20 cellular contexts compared by ENCODE assay signal in the genomic region with DNA sequence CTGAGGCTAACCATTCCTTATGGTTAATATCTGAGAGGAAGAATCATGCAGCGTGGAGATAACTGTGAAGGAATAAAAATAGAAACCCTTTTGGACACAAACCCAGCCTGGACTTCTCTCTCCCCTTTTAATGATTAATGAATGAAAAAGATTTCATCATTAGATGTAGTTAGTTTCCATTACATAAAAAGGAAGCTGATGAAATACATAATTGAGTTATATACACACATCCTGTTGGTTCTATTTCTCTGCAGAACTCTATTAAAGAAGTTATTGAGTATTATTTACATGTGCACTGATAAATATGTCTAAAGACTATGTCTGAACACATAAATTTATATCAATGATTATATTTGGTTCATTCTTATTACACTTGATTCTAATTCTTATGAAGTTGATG.
DNase-seq lines count a peak whose midpoint lies in the region; ATAC-seq, FAIRE-seq and TF ChIP-seq lines count a peak whose summit lies in the region.
"Had no signal": no experiment of that assay in that cellular context is flagged by ENCODE, and none has a peak within 500 bp of the region (broad histone marks: within the 10 kb centered on the region; RNA-seq: fewer than 3 reads in every experiment).

No MANE protein-coding gene starts in this region.

- no peaks in the 10 kb centered on the region for H3K36me3 ChIP-seq in liver (ENCODE audit: control insufficient read depth in 4 of 4, insufficient read depth in 3 of 4, low read depth in 1 of 4, low read length in 3 of 4)
- no peaks in the 10 kb centered on the region for H3K36me3 ChIP-seq in HepG2 (replicated peaks in 1 of 2; ENCODE audit: control insufficient read depth in 1 of 2, insufficient read depth in 2 of 2, low read length in 2 of 2)
- H3K36me3 ChIP-seq: BLaER1 treated with 17β-estradiol and CSF1 and Interleukin-3, amounts not matched to agents 10 nM and 100 nM had no signal

- no peak overlapping the region for H3K4me2 ChIP-seq in HepG2 (ENCODE audit: low read depth, low read length)
- H3K4me2 ChIP-seq: A549; BLaER1 treated with 17β-estradiol and CSF1 and Interleukin-3, amounts not matched to agents 10 nM and 100 nM had no signal

- POLR2A ChIA-PET in HepG2 (lab: Yijun Ruan, JAX), result no interaction called here

- ATAC-seq in HepG2, result no peak
- peak; percentile 48 for ATAC-seq in left lobe of liver
- ATAC-seq in GM21825 (IDR thresholded peaks at IDR 0.05; ENCODE audit: unreplicated experiment), result no peak
- ATAC-seq in left cardiac atrium, result no peak
- ATAC-seq: A549; CD8-positive, alpha-beta T cell had no signal

- TF ChIP-seq POLR2A in HepG2 (IDR thresholded peaks at IDR 0.05; ENCODE audit: insufficient read depth in 1 of 2, low read depth in 2 of 2, low read length in 2 of 2), result no peak

- CTCF ChIA-PET in HepG2 (lab: Yijun Ruan, JAX; ENCODE audit: low intra/inter-chr PET ratio, low total read pairs), result no interaction called here

- no peak overlapping the region for H2AFZ ChIP-seq in HepG2 (ENCODE audit: low read length)

- TF ChIP-seq RAD21 in liver (IDR thresholded peaks at IDR 0.05) (no peak), HepG2 (CRISPR knock-in tag; IDR thresholded peaks at IDR 0.05) (no peak)

- no peaks in the 10 kb centered on the region for H4K20me1 ChIP-seq in HepG2 (ENCODE audit: insufficient read depth, low read length)
- H4K20me1 ChIP-seq: BLaER1 treated with 17β-estradiol and CSF1 and Interleukin-3, amounts not matched to agents 10 nM and 100 nM had no signal

- TF ChIP-seq CTCF in liver (IDR thresholded peaks at IDR 0.05; ENCODE audit: low read depth, low read length, missing input control) (no peak), HepG2 (CRISPR knock-in tag; IDR thresholded peaks at IDR 0.05) (no peak)

- no peak for FAIRE-seq in HepG2 (lab: Jason Lieb, UNC)
- FAIRE-seq: A549, G401.6, GM12891 had no signal

- no peak overlapping the region for H3K27ac ChIP-seq in liver (ENCODE audit: low read depth in 1 of 2, low read length in 2 of 2)
- no peak overlapping the region for H3K27ac ChIP-seq in HepG2 (ENCODE audit: extremely low read length, insufficient read depth, low read length)
- H3K27ac ChIP-seq: 22Rv1; A549; BLaER1 treated with 17β-estradiol and CSF1 and Interleukin-3, amounts not matched to agents 10 nM and 100 nM; C4-2B had no signal

- H3K9me3 ChIP-seq in liver (ENCODE audit: control insufficient read depth in 4 of 4, low read length in 3 of 4) (no peaks in the 10 kb centered on the region), HepG2 (ENCODE audit: low read length) (no peaks in the 10 kb centered on the region)
- H3K9me3 ChIP-seq: A549; BLaER1 treated with 17β-estradiol and CSF1 and Interleukin-3, amounts not matched to agents 10 nM and 100 nM; Caco-2 had no signal

- no peak overlapping the region for H3K9ac ChIP-seq in liver (ENCODE audit: low read depth in 1 of 2, low read length in 2 of 2)
- H3K9ac ChIP-seq in HepG2 (ENCODE audit: insufficient read depth, low read depth, low read length), result no peak overlapping the region
- H3K9ac ChIP-seq: BLaER1 treated with 17β-estradiol and CSF1 and Interleukin-3, amounts not matched to agents 10 nM and 100 nM had no signal

- peaks cover 0 to 3% (median under 1%) of the 10 kb centered on the region in 4 donors for H3K4me1 ChIP-seq in liver (ENCODE audit: control insufficient read depth in 4 of 4, insufficient read depth in 4 of 4, low read length in 3 of 4)
- no peaks in the 10 kb centered on the region for H3K4me1 ChIP-seq in HepG2 (ENCODE audit: insufficient read depth, low read length)
- H3K4me1 ChIP-seq: A549, Caco-2 had no signal

- TF ChIP-seq EP300 in HepG2 (IDR thresholded peaks at IDR 0.05; ENCODE audit: low read depth in 2 of 2, low read length in 2 of 2) (no peak), HepG2 (CRISPR knock-in tag; IDR thresholded peaks at IDR 0.05; ENCODE audit: borderline replicate concordance) (no peak)

- 22% methylated on average over 1 of the region's 1 CpG for WGBS in liver
- 4% methylated on average over 1 of the region's 1 CpG for WGBS in HepG2 (ENCODE audit: low lambda C conversion rate)

- H3K27me3 ChIP-seq in liver (ENCODE audit: control insufficient read depth in 4 of 4, insufficient read depth in 4 of 4, low read length in 3 of 4) (no peaks in the 10 kb centered on the region), HepG2 (ENCODE audit: control insufficient read depth in 1 of 2, insufficient read depth in 2 of 2, low read length in 2 of 2) (no peaks in the 10 kb centered on the region)
- H3K27me3 ChIP-seq: BLaER1 treated with 17β-estradiol and CSF1 and Interleukin-3, amounts not matched to agents 10 nM and 100 nM had no signal

- no TSS peak for BruUV-seq in HepG2 (replicated peaks; lab: Mats Ljungman, UMichigan)

- peak; percentile 33 for DNase-seq in NOMO-1 treated with DMSO at 0.1 percent for 48 hours (lab: John Stamatoyannopoulos, UW; ENCODE audit: unreplicated experiment)
- no peak for DNase-seq in NOMO-1 treated with dmso at 0.1 percent for 144 hours (lab: John Stamatoyannopoulos, UW; ENCODE audit: unreplicated experiment)
- DNase-seq in HepG2 (ENCODE audit: low spot score), result no peak
- DNase-seq in left lobe of liver (ENCODE audit: low spot score), result no peak
- no peak for DNase-seq in left cardiac atrium
- DNase-seq: AML-193; Caco-2; Calu3; CD4-positive, alpha-beta T cell; CD8-positive, alpha-beta T cell; DMS79 treated with DMSO at 0.1 percent for 48 hours; GF-D8 had no signal

- intact Hi-C loops in HepG2 (cut with micrococcal nuclease; ENCODE audit: unreplicated experiment), result no loop called here
- intact Hi-C loops in left cardiac atrium (cut with DNase I), result no loop called here

- no peaks in the 10 kb centered on the region for H3K79me2 ChIP-seq in HepG2 (ENCODE audit: insufficient read depth, low read length)

- no peak overlapping the region for H3K4me3 ChIP-seq in liver (ENCODE audit: low read depth in 1 of 3, low read length in 3 of 3)
- no peak overlapping the region for H3K4me3 ChIP-seq in HepG2 (replicated peaks in 1 of 3; ENCODE audit: insufficient read depth in 1 of 3, low read depth in 2 of 3, low read length in 3 of 3)
- H3K4me3 ChIP-seq: A549; BLaER1 treated with 17β-estradiol and CSF1 and Interleukin-3, amounts not matched to agents 10 nM and 100 nM had no signal

- in situ Hi-C loops in HepG2 (cut with HindIII; ENCODE audit: extremely low pct_ligation_motif_present, low pct_unique_long_range_greater_than_20kb), result no loop called here

TF ChIP-seq in liver, 16 proteins besides CTCF, POLR2A, EP300 and RAD21:
- TF ChIP-seq FOXA1 (IDR thresholded peaks at IDR 0.05) (no peak), EGR1 (IDR thresholded peaks at IDR 0.05; ENCODE audit: low read depth in 2 of 2) (peak in 1 of 2 donors; percentile 37), YY1 (IDR thresholded peaks at IDR 0.05) (no peak), SP1 (IDR thresholded peaks at IDR 0.05) (peak; percentile 19), GABPA (IDR thresholded peaks at IDR 0.05 in 1 of 2, conservative IDR thresholded peaks at IDR 0.05 in 1 of 2) (peak; percentile 74 to 79), MAX (IDR thresholded peaks at IDR 0.05) (no peak)
- TF ChIP-seq, protein P1, sequence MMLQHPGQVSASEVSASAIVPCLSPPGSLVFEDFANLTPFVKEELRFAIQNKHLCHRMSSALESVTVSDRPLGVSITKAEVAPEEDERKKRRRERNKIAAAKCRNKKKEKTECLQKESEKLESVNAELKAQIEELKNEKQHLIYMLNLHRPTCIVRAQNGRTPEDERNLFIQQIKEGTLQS (IDR thresholded peaks at IDR 0.05), result peak; percentile 38
TF ChIP-seq in liver: peak in this region for 4.

TF ChIP-seq in HepG2, 621 proteins besides CTCF, POLR2A, EP300 and RAD21:
- TF ChIP-seq ZNF235 (CRISPR knock-in tag; IDR thresholded peaks at IDR 0.05; ENCODE audit: borderline replicate concordance) (no peak), ZNF12 (CRISPR knock-in tag; IDR thresholded peaks at IDR 0.05) (no peak), LRRFIP1 (CRISPR knock-in tag; conservative IDR thresholded peaks at IDR 0.05) (no peak)
